Comparison of ENCODE assay signal across 8 cellular contexts in the genomic region with DNA sequence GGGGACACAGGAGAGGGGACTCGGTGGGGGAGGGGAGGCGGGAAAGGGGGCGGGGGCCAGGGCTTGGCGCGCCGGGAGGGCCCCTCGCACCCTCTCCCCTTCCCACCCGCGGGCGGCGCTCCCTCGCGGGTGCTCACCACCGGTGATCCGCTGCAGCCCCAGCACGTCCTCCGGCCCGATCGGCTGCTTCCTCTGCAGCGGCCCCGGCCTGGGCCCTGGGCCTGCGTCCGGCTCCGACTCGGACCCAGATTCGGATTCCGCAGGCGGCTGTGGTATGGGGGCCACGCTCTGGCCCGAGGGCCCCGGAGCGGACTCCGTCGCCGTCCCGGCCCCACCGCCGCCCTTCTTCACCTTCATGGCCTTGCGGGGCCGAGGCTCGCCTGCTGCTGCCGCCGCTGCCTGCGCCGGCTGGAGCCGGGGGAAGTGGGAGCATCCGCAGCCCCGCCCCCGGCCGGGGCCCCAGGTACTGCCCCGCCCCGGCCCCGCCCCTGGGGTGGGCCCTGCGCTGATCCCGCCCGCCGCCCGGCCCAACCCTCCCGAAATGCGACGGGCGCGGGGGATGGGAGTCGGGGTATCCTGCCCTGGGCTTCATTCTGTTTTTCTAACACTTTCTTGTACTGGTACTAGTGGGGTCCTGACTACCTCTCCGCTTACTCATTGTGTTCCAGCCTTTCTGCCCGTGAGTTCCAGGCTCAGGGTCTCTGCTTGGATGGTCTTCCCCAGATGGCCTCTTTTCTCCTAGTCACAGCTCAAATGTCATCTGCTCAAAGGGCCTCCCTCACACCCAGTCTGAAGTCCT. TPM values are rescaled to one million over a fixed set of nuclear protein-coding genes. Genes with fewer than 3 reads are reported as not detected.
DNase-seq lines count a peak whose midpoint lies in the region; ATAC-seq and TF ChIP-seq lines count a peak whose summit lies in the region.

A gene (minus strand): TSS at position 424 of the 799 bp plus-strand sequence. CDS start 67 bp downstream, at position 357.

- DNase-seq in ACHN = peak; percentile 82
- DNase-seq in NOMO-1 treated with dmso at 0.1 percent for 144 hours (lab: John Stamatoyannopoulos, UW; ENCODE audit: unreplicated experiment) = peak; percentile 49
- peak; percentile 71 for DNase-seq in activated T-cell treated with anti-CD3 and anti-CD28 coated beads for 24 hours (ENCODE audit: low read depth)
- no peak for DNase-seq in epithelial cell of proximal tubule (ENCODE audit: low read depth)
- DNase-seq in mucosa of gallbladder (ENCODE audit: low spot score) = peak; percentile 74
- peak; percentile 69 for DNase-seq in stimulated activated CD8-positive, alpha-beta memory T cell treated with anti-CD3 and anti-CD28 coated beads, Interleukin-4, amount 100 ng/mL, for 24 hours (ENCODE audit: low read depth)

- no peak for TF ChIP-seq CTCF in epithelial cell of proximal tubule (conservative IDR thresholded peaks at IDR 0.05; ENCODE audit: low read depth, low read length)

- H3K4me3 ChIP-seq in epithelial cell of proximal tubule (ENCODE audit: low read depth, low read length) = peak within 1 kb of the TSS; percentile 73

- ATAC-seq in GM18907 (IDR thresholded peaks at IDR 0.05; ENCODE audit: unreplicated experiment) (peak; percentile 45), HG03442 (IDR thresholded peaks at IDR 0.05; ENCODE audit: unreplicated experiment) (peak; percentile 43)

- in situ Hi-C loops in ACHN (cut with HindIII; ENCODE audit: low pct_ligation_motif_present, low pct_unique_long_range_greater_than_20kb, low sequenced_read_pairs) = no loop called here

RNA-seq across cellular contexts. Expression of the gene that starts here (rescaled TPM):
- total RNA-seq in epithelial cell of proximal tubule (28.7 and 29.2 TPM in 2 replicates), mucosa of gallbladder (44.0 TPM)
